Comparison of ENCODE assay signal across 8 cellular contexts in genomic region chr3:10142707-10143560, GRCh38. TPM values are rescaled to one million over a fixed set of nuclear protein-coding genes. Genes with fewer than 3 reads are reported as not detected.
A peak's percentile ranks its signal among the peaks of the same experiment; 100 is the strongest.
DNase-seq lines count a peak whose midpoint lies in the region; ATAC-seq, FAIRE-seq and TF ChIP-seq lines count a peak whose summit lies in the region.

No MANE protein-coding gene starts in this region.

- H3K4me2 ChIP-seq in A549 = peak overlapping the region; percentile 90
- peak overlapping the region; percentile 54 for H3K4me2 ChIP-seq in H9 (ENCODE audit: insufficient read depth, insufficient read length, low read length)

- no peak for FAIRE-seq in A549 (lab: Jason Lieb, UNC)

- H2BK15ac ChIP-seq in H9 (ENCODE audit: low read depth, low read length) = no peak overlapping the region

- H3K9me3 Mint-ChIP-seq in H9 = no peaks in the 10 kb centered on the region; a peak in 2 of 5 replicates
- H3K9me3 Mint-ChIP-seq in activated B cell treated with CpG ODN at 0.5 μM for 24 hours = peaks cover 1% of the 10 kb centered on the region

- H4K91ac ChIP-seq in H9 (ENCODE audit: insufficient read length, low read depth, low read length) = no peak overlapping the region

- no peak overlapping the region for H4K8ac ChIP-seq in H9 (replicated peaks; ENCODE audit: insufficient read length, low read depth, low read length)

- no peak for TF ChIP-seq POLR2A in A549 (IDR thresholded peaks at IDR 0.05; ENCODE audit: low read length)

- no peak overlapping the region for H3K23ac ChIP-seq in H9 (ENCODE audit: insufficient read length, low read depth, low read length)

- H2AK5ac ChIP-seq in H9 (ENCODE audit: insufficient read length, low read length) = no peak overlapping the region

- peaks cover 8% of the 10 kb centered on the region for H3K79me1 ChIP-seq in H9 (ENCODE audit: insufficient read depth, low read depth, low read length, poor library complexity, severe bottlenecking)

- H3K27ac ChIP-seq in A549 (peak overlapping the region; percentile 90 to 97), H9 (ENCODE audit: insufficient read length, low read depth, low read length) (no peak overlapping the region), rectal smooth muscle tissue (ENCODE audit: low read depth, low read length) (no peak overlapping the region)

- no peak overlapping the region for H3K14ac ChIP-seq in H9 (ENCODE audit: insufficient read depth, low read length)

- H3K36me3 Mint-ChIP-seq in H9 (ENCODE audit: insufficient read depth in 1 of 3, low read depth in 3 of 3) (peaks cover 11 to 33% (median 26%) of the 10 kb centered on the region in 3 experiments), activated B cell treated with CpG ODN at 0.5 μM for 24 hours (ENCODE audit: low read depth) (peaks cover 26% of the 10 kb centered on the region)

- peaks cover 10% of the 10 kb centered on the region; the same call in 1 of the 2 replicates for H3K79me2 ChIP-seq in H9 (ENCODE audit: insufficient read depth, low read length)

- TF ChIP-seq CTCF in A549 (IDR thresholded peaks at IDR 0.05) = no peak
- TF ChIP-seq CTCF in H9 (conservative IDR thresholded peaks at IDR 0.05) = no peak
- no peak for TF ChIP-seq CTCF in activated B cell treated with CpG ODN at 0.5 μM for 24 hours (IDR thresholded peaks at IDR 0.05)
- no peak for TF ChIP-seq CTCF in fibroblast of mammary gland (conservative IDR thresholded peaks at IDR 0.05; ENCODE audit: control insufficient read depth, insufficient read depth, low read depth, low read length)

- no peak overlapping the region for H3K4ac ChIP-seq in H9 (ENCODE audit: low read depth, low read length)

- H3K18ac ChIP-seq in H9 (ENCODE audit: insufficient read length, low read depth, low read length) = no peak overlapping the region

- H4K5ac ChIP-seq in H9 (ENCODE audit: insufficient read length, low read depth, low read length) = no peak overlapping the region

- H2BK12ac ChIP-seq in H9 (ENCODE audit: insufficient read length, low read depth, low read length) = no peak overlapping the region

- intact Hi-C loops in activated B cell treated with CpG ODN at 0.5 μM for 24 hours (cut with micrococcal nuclease) = loop anchor here (1.0 to 10.0 kb wide), 3 partner anchors 105 to 210 kb away; partner anchors contain the start of genes CRELD1, EMC3 and TATDN2

- H4K20me1 ChIP-seq in H9 (ENCODE audit: control insufficient read depth, insufficient read depth, insufficient read length) = no peaks in the 10 kb centered on the region

- peak overlapping the region; percentile 87 for H3K4me3 ChIP-seq in A549
- H3K4me3 ChIP-seq in fibroblast of mammary gland (ENCODE audit: control insufficient read depth, low read depth, low read length) = peak overlapping the region; percentile 72
- peak overlapping the region; percentile 62 for H3K4me3 ChIP-seq in rectal smooth muscle tissue (ENCODE audit: low read length)

- H2BK5ac ChIP-seq in H9 (ENCODE audit: insufficient read length, low read length) = no peak overlapping the region

- H3K27me3 Mint-ChIP-seq in H9 (ENCODE audit: low read depth) (no peaks in the 10 kb centered on the region; the same call in 1 of the 2 replicates), activated B cell treated with CpG ODN at 0.5 μM for 24 hours (no peaks in the 10 kb centered on the region)

- 59% methylated on average over 29 of the region's 29 CpGs for WGBS in A549 (ENCODE audit: missing lambda C conversion rate)
- no CpG with 5 or more reads among the region's 29 CpGs for WGBS in H9 (ENCODE audit: extremely low coverage, insufficient read length, low lambda C conversion rate)

- CTCF ChIA-PET in A549 (lab: Yijun Ruan, JAX) = interaction anchor here (0.6 to 1.7 kb wide), 2 partner anchors 24 to 161 kb away, joined by 4 read pairs; no protein-coding TSS in a partner anchor
- CTCF ChIA-PET in activated B cell treated with CpG ODN at 0.5 μM for 24 hours (lab: Charles Lee) = interaction anchor here (0.6 kb wide), 1 partner anchor 50 kb away, joined by 3 read pairs; no protein-coding TSS in a partner anchor

- no peak overlapping the region for H2AFZ ChIP-seq in H9 (ENCODE audit: low read length)

- H3K27me3 ChIP-seq in H9 (ENCODE audit: insufficient read depth, low read length) = no peaks in the 10 kb centered on the region
- no peaks in the 10 kb centered on the region for H3K27me3 ChIP-seq in rectal smooth muscle tissue (ENCODE audit: control insufficient read depth, insufficient read depth, low read length)

- H3K4me3 Mint-ChIP-seq in H9 (peak overlapping the region; percentile 89 to 90), activated B cell treated with CpG ODN at 0.5 μM for 24 hours (peak overlapping the region; percentile 97)

- ATAC-seq in A549 = peak in 1 of 2 experiments; percentile 12; a peak in 3 of 6 replicates
- ATAC-seq in activated B cell treated with CpG ODN at 0.5 μM for 24 hours (ENCODE audit: low read depth) = no peak
- ATAC-seq in GM21526 (IDR thresholded peaks at IDR 0.05; ENCODE audit: low FRiP score, unreplicated experiment) = no peak
- no peak for ATAC-seq in GM19455 (IDR thresholded peaks at IDR 0.05; ENCODE audit: unreplicated experiment)

- H3K4me1 ChIP-seq in A549 = peaks cover 15% of the 10 kb centered on the region
- peaks cover 2% of the 10 kb centered on the region; the same call in 1 of the 2 replicates for H3K4me1 ChIP-seq in H9 (ENCODE audit: insufficient read depth, low read length)
- H3K4me1 ChIP-seq in rectal smooth muscle tissue (ENCODE audit: control insufficient read depth, insufficient read depth, low read length) = peaks cover 2% of the 10 kb centered on the region

- H3K9me3 ChIP-seq in A549 = no peaks in the 10 kb centered on the region
- no peaks in the 10 kb centered on the region for H3K9me3 ChIP-seq in H9 (ENCODE audit: control insufficient read depth, low read depth, low read length)

- no peak overlapping the region for H2BK120ac ChIP-seq in H9 (ENCODE audit: low read depth, low read length, poor library complexity, severe bottlenecking)

- H2BK20ac ChIP-seq in H9 (ENCODE audit: low read depth, low read length, poor library complexity, severe bottlenecking) = no peak overlapping the region

- H3K56ac ChIP-seq in H9 (ENCODE audit: insufficient read length, low read depth, low read length) = no peak overlapping the region

- POLR2A ChIA-PET in A549 (lab: Yijun Ruan, JAX) = interaction anchor here (0.7 to 1.5 kb wide), 3 partner anchors 18 to 105 kb away, joined by 4 to 12 read pairs (median 4); partner anchors contain the start of gene TATDN2
- POLR2A ChIA-PET in activated B cell treated with CpG ODN at 0.5 μM for 24 hours (lab: Charles Lee) = interaction anchor here (0.5 to 2.4 kb wide), 13 partner anchors 22 to 159 kb away, joined by 3 to 43 read pairs (median 12); partner anchors contain the start of genes BRK1, EMC3 and IRAK2

- TF ChIP-seq RAD21 in A549 (conservative IDR thresholded peaks at IDR 0.05 in 1 of 2, IDR thresholded peaks at IDR 0.05 in 1 of 2) = no peak

- H3K9ac ChIP-seq in H9 (ENCODE audit: extremely low read depth, insufficient read length, low read length) (no peak overlapping the region), rectal smooth muscle tissue (ENCODE audit: low read length) (no peak overlapping the region)

- no peak overlapping the region for H3T11ph ChIP-seq in H9 (ENCODE audit: low read length)

- peaks cover 2% of the 10 kb centered on the region for H3K36me3 ChIP-seq in rectal smooth muscle tissue (ENCODE audit: control insufficient read depth, insufficient read depth, low read length)

- TF ChIP-seq EP300 in A549 (IDR thresholded peaks at IDR 0.05) = no peak

- H3K23me2 ChIP-seq in H9 (ENCODE audit: insufficient read length, low read depth, low read length, poor library complexity, severe bottlenecking) = peaks cover 3% of the 10 kb centered on the region

- H3K27ac Mint-ChIP-seq in H9 (peak overlapping the region in 2 of 3 experiments; percentile 37 to 53; a peak in 4 of 7 replicates), activated B cell treated with CpG ODN at 0.5 μM for 24 hours (peak overlapping the region; percentile 95)

- DNase-seq in A549 (ENCODE audit: low read depth in 1 of 2, low spot score in 1 of 2) = peak; percentile 26 to 35
- peak; percentile 36 for DNase-seq in H9
- DNase-seq in activated B cell treated with CpG ODN at 0.5 μM for 24 hours = no peak
- DNase-seq in fibroblast of mammary gland (ENCODE audit: low read depth) = peak; percentile 58
- DNase-seq in COR-L47 (lab: John Stamatoyannopoulos, UW) = no peak

- peaks cover 13 to 16% of the 10 kb centered on the region in 2 experiments for H3K4me1 Mint-ChIP-seq in H9
- peaks cover 42% of the 10 kb centered on the region for H3K4me1 Mint-ChIP-seq in activated B cell treated with CpG ODN at 0.5 μM for 24 hours

RNA-seq across cellular contexts. Expression of gene VHL, which starts 1.4 kb away (rescaled TPM):
- 19.7 and 23.8 TPM in 2 replicates for polyA plus RNA-seq in A549 (2011; rRNA removed)
- polyA plus RNA-seq in A549 (2012; cell fraction: cytosol; rRNA removed) = 7.1 and 9.1 TPM in 2 replicates
- polyA plus RNA-seq in A549 (2012; cell fraction: nucleus; rRNA removed) = 7.2 and 14.4 TPM in 2 replicates
- 40.7 to 41.4 TPM (median 41.2 TPM) in 3 replicates for polyA plus RNA-seq in A549 (2017; fragmentation: RNase III; extraction: RNeasy Plus Mini Kit Qiagen cat#74134 plus additional on column Dnase treatment)
- polyA minus RNA-seq in A549 (2011; rRNA and poly(A)+ RNA removed) = 20.6 and 24.7 TPM in 2 replicates
- 62.2 and 64.4 TPM in 2 replicates for total RNA-seq in H9 (2021)
- 91.0 and 105 TPM in 2 replicates for total RNA-seq in activated B cell treated with CpG ODN at 0.5 μM for 24 hours

RNA-seq across cellular contexts. Expression of gene IRAK2, which starts 21.8 kb away (rescaled TPM):
- polyA plus RNA-seq in A549 (2011; rRNA removed) (12.5 and 15.3 TPM in 2 replicates), A549 (2017; fragmentation: RNase III; extraction: RNeasy Plus Mini Kit Qiagen cat#74134 plus additional on column Dnase treatment) (7.8 to 9.1 TPM (median 7.9 TPM) in 3 replicates)
- polyA plus RNA-seq in A549 (2012; cell fraction: cytosol; rRNA removed) = 6.9 and 9.6 TPM in 2 replicates
- 8.7 and 12.0 TPM in 2 replicates for polyA plus RNA-seq in A549 (2012; cell fraction: nucleus; rRNA removed)
- polyA minus RNA-seq in A549 (2011; rRNA and poly(A)+ RNA removed) = 11.3 and 13.5 TPM in 2 replicates
- total RNA-seq in H9 (2021) (0.37 and 0.61 TPM in 2 replicates), activated B cell treated with CpG ODN at 0.5 μM for 24 hours (8.6 and 8.8 TPM in 2 replicates)

RNA-seq across cellular contexts. Expression of gene BRK1, which starts 27.5 kb away (rescaled TPM):
- polyA plus RNA-seq in A549 (2011; rRNA removed) (173 and 189 TPM in 2 replicates), A549 (2017; fragmentation: RNase III; extraction: RNeasy Plus Mini Kit Qiagen cat#74134 plus additional on column Dnase treatment) (184 to 200 TPM (median 191 TPM) in 3 replicates)
- polyA plus RNA-seq in A549 (2012; cell fraction: cytosol; rRNA removed) = 118 and 148 TPM in 2 replicates
- 27.4 and 30.9 TPM in 2 replicates for polyA plus RNA-seq in A549 (2012; cell fraction: nucleus; rRNA removed)
- 55.2 and 61.2 TPM in 2 replicates for polyA minus RNA-seq in A549 (2011; rRNA and poly(A)+ RNA removed)
- total RNA-seq in H9 (2021) (119 and 121 TPM in 2 replicates), activated B cell treated with CpG ODN at 0.5 μM for 24 hours (123 and 141 TPM in 2 replicates)

RNA-seq across cellular contexts. Expression of gene FANCD2OS, which starts 34.9 kb away (rescaled TPM):
- polyA plus RNA-seq in A549 (2011; rRNA removed) (not detected in 2 replicates), A549 (2017; fragmentation: RNase III; extraction: RNeasy Plus Mini Kit Qiagen cat#74134 plus additional on column Dnase treatment) (not detected in 3 replicates)
- polyA plus RNA-seq in A549 (2012; cell fraction: cytosol; rRNA removed) = not detected in 2 replicates
- not detected in 2 replicates for polyA plus RNA-seq in A549 (2012; cell fraction: nucleus; rRNA removed)
- polyA minus RNA-seq in A549 (2011; rRNA and poly(A)+ RNA removed) = not detected in 2 replicates
- total RNA-seq in H9 (2021) (not detected in 2 replicates), activated B cell treated with CpG ODN at 0.5 μM for 24 hours (not detected in 2 replicates)

Comparison
In these comparisons a context has a peak if more than half of its experiments do, and no peak if none do; other contexts are left out.
1. DNase-seq: peak in A549 (2 of 2), H9 (single experiment) and fibroblast of mammary gland (single experiment); none in activated B cell treated with CpG ODN at 0.5 μM for 24 hours (single experiment) and COR-L47 (single experiment).
2. H3K27ac ChIP-seq: peak in A549 (2 of 2); none in H9 (single experiment) and rectal smooth muscle tissue (single experiment).
3. Peak in every context shown above with its lines, with median percentiles within 50 percentile points of each other: H3K4me3 ChIP-seq.